ENCODE assay signal across 14 cellular contexts in genomic region chr5:124528838-124529237, GRCh38.
DNase-seq lines count a peak whose midpoint lies in the region; ATAC-seq lines count a peak whose summit lies in the region.
"Had no signal": no experiment of that assay in that cellular context is flagged by ENCODE, and none has a peak within 500 bp of the region (broad histone marks: within the 10 kb centered on the region; RNA-seq: fewer than 3 reads in every experiment).

No MANE protein-coding gene starts in this region.

- in situ Hi-C loops in ACHN (cut with HindIII; ENCODE audit: low pct_ligation_motif_present, low pct_unique_long_range_greater_than_20kb, low sequenced_read_pairs): no loop called here

- peak; percentile 95 for DNase-seq in glomerular visceral epithelial cell (ENCODE audit: extremely low spot score)
- no peak for DNase-seq in ACHN
- no peak for DNase-seq in ecto neural progenitor cell (ENCODE audit: low spot score)
- DNase-seq in NCI-H146 treated with DMSO at 0.1 percent for 48 hours (lab: John Stamatoyannopoulos, UW; ENCODE audit: unreplicated experiment): no peak
- DNase-seq in SIG-M5 (lab: John Stamatoyannopoulos, UW): no peak
- DNase-seq: dorsolateral prefrontal cortex, GDM1, NCI-H1092 treated with DMSO at 0.1 percent for 48 hours, NCI-H526, SHP77 had no signal

- ATAC-seq in GM18511 (IDR thresholded peaks at IDR 0.05; ENCODE audit: unreplicated experiment) (peak; percentile 54), GM21528 (IDR thresholded peaks at IDR 0.05; ENCODE audit: low FRiP score, unreplicated experiment) (peak; percentile 59), HG03521 (IDR thresholded peaks at IDR 0.05; ENCODE audit: unreplicated experiment) (peak; percentile 42)
- ATAC-seq: HCT116 had no signal
